Comparison of ENCODE assay signal across 8 cellular contexts in the genomic region with DNA sequence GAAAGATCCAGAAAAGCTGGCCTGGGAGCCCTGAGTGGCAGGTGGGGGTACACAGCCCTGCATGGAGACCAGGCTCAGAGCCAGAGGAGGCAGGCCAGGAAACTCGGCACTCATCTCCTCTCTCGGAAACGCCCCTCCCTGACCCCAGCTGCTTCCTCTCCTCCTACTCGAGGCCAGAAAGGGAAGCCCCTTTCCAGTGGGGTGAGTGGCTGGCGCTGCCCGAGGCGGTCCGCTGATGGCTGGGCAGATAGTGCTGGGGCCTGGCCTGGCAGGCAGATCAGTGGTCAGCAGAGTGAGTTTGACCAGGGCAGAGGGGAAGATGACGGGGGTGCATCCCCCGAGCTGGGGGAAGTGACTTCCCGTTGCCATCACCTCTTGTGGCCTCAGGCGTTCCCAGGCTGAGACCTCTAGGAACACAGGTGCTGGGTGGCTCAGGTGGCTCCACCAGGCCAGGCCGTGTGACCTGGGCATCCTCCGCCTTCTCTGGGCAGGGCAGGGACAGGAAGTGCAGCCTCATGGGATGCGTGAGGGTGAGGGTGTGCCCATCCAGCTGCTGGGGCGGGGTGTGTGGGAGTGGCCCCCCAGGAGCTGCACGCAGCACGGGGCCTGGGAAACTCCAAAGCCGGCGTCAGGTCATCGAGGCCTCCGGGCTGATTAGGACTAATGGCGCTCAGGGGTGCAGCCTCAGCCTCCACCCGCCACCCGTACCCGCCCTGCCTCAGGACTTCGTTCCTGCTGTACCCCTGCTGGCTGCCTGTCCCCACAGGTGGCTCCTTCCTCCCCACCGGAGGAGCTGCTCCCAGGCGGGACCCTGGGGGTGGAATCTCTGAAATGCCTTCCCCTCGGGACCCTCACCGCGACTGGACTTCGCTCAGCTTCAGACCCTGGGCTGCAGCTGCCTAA. TPM values are rescaled to one million over a fixed set of nuclear protein-coding genes. Genes with fewer than 3 reads are reported as not detected.
DNase-seq lines count a peak whose midpoint lies in the region; ATAC-seq lines count a peak whose summit lies in the region.

No MANE protein-coding gene starts in this region.

- peak overlapping the region; percentile 6 for H3K27ac ChIP-seq in CD8-positive, alpha-beta memory T cell (ENCODE audit: low read depth, low read length)
- H3K27ac ChIP-seq in stomach smooth muscle (ENCODE audit: low read length): peak overlapping the region; percentile 60

- CTCF ChIA-PET in CD8-positive, alpha-beta memory T cell (lab: Charles Lee): interaction anchor here (0.6 kb wide), 1 partner anchor 14 kb away, joined by 3 read pairs; no protein-coding TSS in a partner anchor

- H3K27ac Mint-ChIP-seq in CD8-positive, alpha-beta memory T cell: peak overlapping the region; percentile 34 to 92 (median 83)
- H3K27ac Mint-ChIP-seq in activated naive CD4-positive, alpha-beta T cell treated with anti-CD3 and anti-CD28 coated beads, Interleukin-2, amount 50 U/mL, for 24 hours: no peak overlapping the region

- H3K4me1 ChIP-seq in CD8-positive, alpha-beta memory T cell (ENCODE audit: insufficient read depth, low read length): peaks cover 64% of the 10 kb centered on the region
- H3K4me1 ChIP-seq in stomach smooth muscle (ENCODE audit: control insufficient read depth, insufficient read depth, low read length): peaks cover 80% of the 10 kb centered on the region

- H3K27me3 Mint-ChIP-seq in CD8-positive, alpha-beta memory T cell: no peaks in the 10 kb centered on the region
- H3K27me3 Mint-ChIP-seq in activated naive CD4-positive, alpha-beta T cell treated with anti-CD3 and anti-CD28 coated beads, Interleukin-2, amount 50 U/mL, for 24 hours: no peaks in the 10 kb centered on the region

- H3K4me3 ChIP-seq in CD8-positive, alpha-beta memory T cell (ENCODE audit: low read length): peak overlapping the region; percentile 50
- H3K4me3 ChIP-seq in stomach smooth muscle (ENCODE audit: low read length in 2 of 2): peak overlapping the region in 1 of 2 donors; percentile 15

- no peaks in the 10 kb centered on the region for H3K9me3 Mint-ChIP-seq in CD8-positive, alpha-beta memory T cell
- H3K9me3 Mint-ChIP-seq in activated naive CD4-positive, alpha-beta T cell treated with anti-CD3 and anti-CD28 coated beads, Interleukin-2, amount 50 U/mL, for 24 hours: no peaks in the 10 kb centered on the region

- peak overlapping the region; percentile 60 to 81 (median 78) for H3K4me3 Mint-ChIP-seq in CD8-positive, alpha-beta memory T cell
- peak overlapping the region; percentile 74 for H3K4me3 Mint-ChIP-seq in activated naive CD4-positive, alpha-beta T cell treated with anti-CD3 and anti-CD28 coated beads, Interleukin-2, amount 50 U/mL, for 24 hours

- H3K9me3 ChIP-seq in CD8-positive, alpha-beta memory T cell (ENCODE audit: low read length): no peaks in the 10 kb centered on the region
- no peaks in the 10 kb centered on the region for H3K9me3 ChIP-seq in stomach smooth muscle (ENCODE audit: control insufficient read depth in 2 of 2, low read length in 2 of 2)

- H3K4me1 Mint-ChIP-seq in CD8-positive, alpha-beta memory T cell: peaks cover 35 to 50% (median 37%) of the 10 kb centered on the region in 3 donors
- peaks cover 58% of the 10 kb centered on the region for H3K4me1 Mint-ChIP-seq in activated naive CD4-positive, alpha-beta T cell treated with anti-CD3 and anti-CD28 coated beads, Interleukin-2, amount 50 U/mL, for 24 hours

- H3K27me3 ChIP-seq in CD8-positive, alpha-beta memory T cell (ENCODE audit: insufficient read depth, low read length, poor library complexity, severe bottlenecking): no peaks in the 10 kb centered on the region
- no peaks in the 10 kb centered on the region for H3K27me3 ChIP-seq in stomach smooth muscle (ENCODE audit: control insufficient read depth in 1 of 2, insufficient read depth in 2 of 2, low read length in 2 of 2)

- peak in 3 of 5 donors; percentile 22 to 61 (median 39) for DNase-seq in CD8-positive, alpha-beta memory T cell
- peak; percentile 45 for DNase-seq in NCI-H69 (lab: John Stamatoyannopoulos, UW)
- peak; percentile 49 for DNase-seq in kidney tubule cell (ENCODE audit: low spot score)
- no peak for DNase-seq in NCI-H526 (lab: John Stamatoyannopoulos, UW)
- DNase-seq in NCI-H2081 treated with DMSO at 0.1 percent for 48 hours (lab: John Stamatoyannopoulos, UW): no peak

- ATAC-seq in GM21390 (IDR thresholded peaks at IDR 0.05; ENCODE audit: unreplicated experiment): peak; percentile 46

- POLR2A ChIA-PET in CD8-positive, alpha-beta memory T cell (lab: Charles Lee): interaction anchor here (1.2 to 2.1 kb wide), 2 partner anchors 13 to 16 kb away, joined by 3 to 9 read pairs; no protein-coding TSS in a partner anchor

- H3K9ac ChIP-seq in stomach smooth muscle (ENCODE audit: low read length in 2 of 2): no peak overlapping the region

- no peaks in the 10 kb centered on the region for H3K36me3 ChIP-seq in CD8-positive, alpha-beta memory T cell (ENCODE audit: insufficient read depth, low read length)
- no peaks in the 10 kb centered on the region for H3K36me3 ChIP-seq in stomach smooth muscle (ENCODE audit: control insufficient read depth in 2 of 2, insufficient read depth in 2 of 2, low read length in 2 of 2)

- H3K36me3 Mint-ChIP-seq in CD8-positive, alpha-beta memory T cell: no peaks in the 10 kb centered on the region
- no peaks in the 10 kb centered on the region for H3K36me3 Mint-ChIP-seq in activated naive CD4-positive, alpha-beta T cell treated with anti-CD3 and anti-CD28 coated beads, Interleukin-2, amount 50 U/mL, for 24 hours

RNA-seq across cellular contexts. Expression of a gene that starts 5.8 kb away (rescaled TPM):
- 10 to 100 TPM; 68.8 to 75.4 TPM for total RNA-seq in CD8-positive, alpha-beta memory T cell
- polyA plus RNA-seq in CD8-positive, alpha-beta memory T cell: 35.7 TPM

RNA-seq across cellular contexts. Expression of a gene that starts 42.5 kb away (rescaled TPM):
- 10 to 100 TPM; 87.7 to 92.3 TPM for total RNA-seq in CD8-positive, alpha-beta memory T cell
- 57.4 TPM for polyA plus RNA-seq in CD8-positive, alpha-beta memory T cell

RNA-seq across cellular contexts. Expression of a gene that starts 45.0 kb away (rescaled TPM):
- total RNA-seq in CD8-positive, alpha-beta memory T cell: 100 to 1,000 TPM; 185 to 192 TPM
- 217 TPM for polyA plus RNA-seq in CD8-positive, alpha-beta memory T cell

Comparison
In these comparisons a context has a peak if more than half of its experiments do, and no peak if none do; other contexts are left out.
1. DNase-seq: peak in CD8-positive, alpha-beta memory T cell (3 of 5), NCI-H69 (single experiment) and kidney tubule cell (single experiment); none in NCI-H526 (0 of 2) and NCI-H2081 treated with DMSO at 0.1 percent for 48 hours (single experiment).